ENCODE assay signal across 8 cellular contexts in the genomic region with DNA sequence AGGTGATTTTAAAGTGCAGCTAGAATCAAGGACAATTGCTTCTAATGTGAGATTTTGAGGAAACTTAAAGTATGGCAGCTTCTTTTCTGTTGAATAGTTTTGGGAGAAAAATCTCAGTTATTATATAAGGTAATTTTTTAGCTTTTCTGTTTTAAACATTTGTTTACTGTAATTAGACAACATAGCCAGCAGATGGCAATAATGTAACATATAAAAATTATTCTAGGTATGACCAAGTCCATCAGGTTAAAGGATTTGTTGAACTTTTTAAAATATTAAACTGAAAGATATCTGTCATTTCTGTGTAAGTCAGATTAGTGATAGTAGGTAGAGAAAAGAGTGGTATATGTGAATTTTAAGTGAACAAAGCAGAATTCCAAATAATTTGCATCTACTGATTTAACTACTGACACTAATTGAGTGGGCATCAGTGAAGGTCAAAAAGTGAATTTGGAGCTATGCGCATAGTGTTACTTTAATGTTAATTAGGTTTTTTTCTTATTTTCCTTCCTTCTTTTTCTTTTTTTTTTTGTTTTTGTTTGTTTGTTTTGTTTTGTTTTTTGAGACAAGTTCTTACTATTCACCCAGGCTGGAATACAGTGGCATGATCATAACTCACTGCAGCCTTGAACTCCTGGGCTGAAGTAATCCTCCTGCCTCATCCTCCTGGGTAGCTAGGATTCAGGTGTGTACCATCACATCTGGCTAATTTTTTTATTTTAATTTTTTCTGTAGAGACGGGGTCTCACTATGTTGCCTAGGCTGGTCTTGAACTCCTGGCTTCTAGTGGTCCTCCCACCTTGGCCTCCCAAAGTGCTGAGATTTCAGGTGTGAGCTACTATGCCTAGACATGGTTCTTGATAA. TPM values are rescaled to one million over a fixed set of nuclear protein-coding genes. Genes with fewer than 3 reads are reported as not detected.
DNase-seq lines count a peak whose midpoint lies in the region; ATAC-seq, FAIRE-seq and TF ChIP-seq lines count a peak whose summit lies in the region.
"Had no signal": no experiment of that assay in that cellular context is flagged by ENCODE, and none has a peak within 500 bp of the region (broad histone marks: within the 10 kb centered on the region; RNA-seq: fewer than 3 reads in every experiment).

No MANE protein-coding gene starts in this region.

- TF ChIP-seq CTCF in MM.1S (IDR thresholded peaks at IDR 0.05; ENCODE audit: low read length) (peak; percentile 24), GM12878 (IDR thresholded peaks at IDR 0.05 in 2 of 3, conservative IDR thresholded peaks at IDR 0.05 in 1 of 3; ENCODE audit: control insufficient read depth in 2 of 3, extremely low read depth in 1 of 3, insufficient read depth in 1 of 3, low read depth in 3 of 3, low read length in 3 of 3) (peak in 2 of 3 experiments; percentile 11 to 23; a peak in 3 of 6 replicates), neural cell (IDR thresholded peaks at IDR 0.05; ENCODE audit: poor library complexity, severe bottlenecking) (peak; percentile 72), esophagus muscularis mucosa (IDR thresholded peaks at IDR 0.05) (peak in 1 of 3 experiments; percentile 35)

- H3K27me3 ChIP-seq in MM.1S (replicated peaks; ENCODE audit: insufficient read depth, low read length) (no peaks in the 10 kb centered on the region), GM12878 (replicated peaks in 1 of 2; ENCODE audit: control insufficient read depth in 2 of 2, insufficient read depth in 2 of 2, low read length in 1 of 2) (no peaks in the 10 kb centered on the region), neural cell (ENCODE audit: insufficient read depth, low read depth, low read length) (no peaks in the 10 kb centered on the region), esophagus muscularis mucosa (no peaks in the 10 kb centered on the region)

- ATAC-seq in GM12878 = peak; percentile 60

- peak; percentile 60 for TF ChIP-seq RAD21 in GM12878 (IDR thresholded peaks at IDR 0.05; ENCODE audit: insufficient read depth, low read depth, low read length)
- peak; percentile 77 for TF ChIP-seq RAD21 in neural cell (conservative IDR thresholded peaks at IDR 0.05)

- CTCF ChIA-PET in GM12878 (lab: Yijun Ruan, JAX) = interaction anchor here (0.6 to 11.8 kb wide), 52 partner anchors 9 to 677 kb away, joined by 3 to 324 read pairs (median 4); a partner anchor contains a TSS

- FAIRE-seq in G401.6 (lab: Jason Lieb, UNC) (peak; percentile 83), GM12878 (lab: Jason Lieb, UNC) (no peak)

- H3K4me3 ChIP-seq in MM.1S (ENCODE audit: low read length) (no peak overlapping the region), GM12878 (no peak overlapping the region), neural cell (ENCODE audit: low read length) (no peak overlapping the region), esophagus muscularis mucosa (no peak overlapping the region)

- H3K4me1 ChIP-seq in MM.1S (ENCODE audit: low read length) (no peaks in the 10 kb centered on the region), GM12878 (ENCODE audit: control insufficient read depth, insufficient read depth, low read length) (peaks cover 10% of the 10 kb centered on the region), esophagus muscularis mucosa (no peaks in the 10 kb centered on the region)

- no TSS peak for BruUV-seq in GM12878 (replicated peaks; lab: Mats Ljungman, UMichigan)

- POLR2A ChIA-PET in GM12878 (lab: Charles Lee) = interaction anchor here (0.9 to 1.6 kb wide), 5 partner anchors 263 to 275 kb away, joined by 3 to 5 read pairs (median 3); no protein-coding TSS in a partner anchor

- DNase-seq in MM.1S (peak; percentile 48), GM12878 (ENCODE audit: low read depth, low spot score) (no peak), putamen (ENCODE audit: low spot score) (no peak), NCI-H128 (lab: John Stamatoyannopoulos, UW; ENCODE audit: unreplicated experiment) (no peak), esophagus muscularis mucosa (ENCODE audit: extremely low spot score) (no peak)
- DNase-seq: activated CD4-positive, alpha-beta T cell treated with anti-CD3 and anti-CD28 coated beads for 4 hours had no signal

- H3K79me2 ChIP-seq in MM.1S (ENCODE audit: low read length) = no peaks in the 10 kb centered on the region
- peaks cover 4% of the 10 kb centered on the region for H3K79me2 ChIP-seq in GM12878 (ENCODE audit: control insufficient read depth, insufficient read depth, low read length)
- no peaks in the 10 kb centered on the region for H3K79me2 ChIP-seq in neural cell (replicated peaks; ENCODE audit: insufficient read depth, low read length)

- whole genome bisulfite sequencing in GM12878 (ENCODE audit: insufficient coverage, insufficient replicate concordance, low lambda C conversion rate, missing lambda C conversion rate) = 95% methylated on average over 2 of the region's 2 CpGs
- no CpG with 5 or more reads among the region's 2 CpGs for WGBS in esophagus muscularis mucosa

- in situ Hi-C loops in GM12878 (cut with MboI) = loop anchor here (5.0 kb wide), 2 partner anchors 266 to 546 kb away; no protein-coding TSS in a partner anchor

- TF ChIP-seq POLR2A in GM12878 (IDR thresholded peaks at IDR 0.05; ENCODE audit: low read depth, low read length) (no peak), esophagus muscularis mucosa (IDR thresholded peaks at IDR 0.05; ENCODE audit: low read depth) (no peak)

- H3K9me3 ChIP-seq in MM.1S (replicated peaks; ENCODE audit: insufficient read depth, low read length) = no peaks in the 10 kb centered on the region
- no peaks in the 10 kb centered on the region for H3K9me3 ChIP-seq in GM12878 (replicated peaks; ENCODE audit: control insufficient read depth, insufficient read depth, low read length)
- H3K9me3 ChIP-seq in neural cell (ENCODE audit: low read length) = no peaks in the 10 kb centered on the region
- H3K9me3 ChIP-seq in esophagus muscularis mucosa = no peaks in the 10 kb centered on the region

- H3K9ac ChIP-seq in MM.1S (ENCODE audit: low read length) (no peak overlapping the region), GM12878 (ENCODE audit: control insufficient read depth, insufficient read depth, low read length) (no peak overlapping the region), neural cell (ENCODE audit: low read length) (no peak overlapping the region)

- SMC1A ChIA-PET in GM12878 (lab: Charles Lee; ENCODE audit: uncharacterized antibody, unreplicated experiment) = interaction anchor here (0.6 to 16.3 kb wide), 41 partner anchors 10 to 677 kb away, joined by 3 to 362 read pairs (median 5); a partner anchor contains a TSS

- H3K27ac ChIP-seq in MM.1S (ENCODE audit: low read length) (no peak overlapping the region), GM12878 (ENCODE audit: control insufficient read depth, insufficient read depth) (no peak overlapping the region), neural cell (ENCODE audit: low read length) (no peak overlapping the region), esophagus muscularis mucosa (replicated peaks in 1 of 4) (no peak overlapping the region)

- TF ChIP-seq EP300 in GM12878 (IDR thresholded peaks at IDR 0.05; ENCODE audit: borderline replicate concordance in 1 of 2, control insufficient read depth in 1 of 2, low read depth in 2 of 2, low read length in 2 of 2) (no peak), neural cell (conservative IDR thresholded peaks at IDR 0.05; ENCODE audit: poor library complexity, severe bottlenecking) (no peak), esophagus muscularis mucosa (IDR thresholded peaks at IDR 0.05) (no peak)

- H3K9me2 ChIP-seq in MM.1S (replicated peaks; ENCODE audit: insufficient read depth, low read length) (no peaks in the 10 kb centered on the region), neural cell (ENCODE audit: insufficient read depth, low read length) (no peaks in the 10 kb centered on the region)

- H3K36me3 ChIP-seq in MM.1S (replicated peaks; ENCODE audit: insufficient read depth, low read length) = no peaks in the 10 kb centered on the region
- H3K36me3 ChIP-seq in GM12878 (ENCODE audit: control insufficient read depth in 2 of 2, insufficient read depth in 2 of 2, low read length in 1 of 2) = peaks cover 0 to 1% of the 10 kb centered on the region in 2 experiments; a peak in 3 of 4 replicates
- no peaks in the 10 kb centered on the region for H3K36me3 ChIP-seq in neural cell (ENCODE audit: insufficient read depth, low read length)
- peaks cover 0 to 29% (median 7%) of the 10 kb centered on the region in 4 donors for H3K36me3 ChIP-seq in esophagus muscularis mucosa

- no peaks in the 10 kb centered on the region for H3F3A ChIP-seq in MM.1S (ENCODE audit: insufficient read depth, low read length)
- H3F3A ChIP-seq in neural cell (ENCODE audit: insufficient read depth, low read length, poor library complexity, severe bottlenecking) = no peaks in the 10 kb centered on the region

- no peak overlapping the region for H2AFZ ChIP-seq in MM.1S (ENCODE audit: low read length)
- no peak overlapping the region for H2AFZ ChIP-seq in GM12878 (ENCODE audit: control insufficient read depth, low read depth, low read length)
- no peak overlapping the region for H2AFZ ChIP-seq in neural cell (ENCODE audit: low read depth, low read length)

- H4K20me1 ChIP-seq in MM.1S (ENCODE audit: insufficient read depth, low read length) = no peaks in the 10 kb centered on the region
- H4K20me1 ChIP-seq in GM12878 (ENCODE audit: control insufficient read depth, insufficient read depth) = no peaks in the 10 kb centered on the region
- H4K20me1 ChIP-seq in neural cell (ENCODE audit: insufficient read depth) = no peaks in the 10 kb centered on the region

- H3K4me2 ChIP-seq in MM.1S (ENCODE audit: low read depth, low read length) (no peak overlapping the region), GM12878 (ENCODE audit: control insufficient read depth, insufficient read depth) (no peak overlapping the region), neural cell (ENCODE audit: low read length) (no peak overlapping the region)

- RAD21 ChIA-PET in GM12878 (lab: Charles Lee; ENCODE audit: unreplicated experiment) = interaction anchor here (0.7 to 9.8 kb wide), 33 partner anchors 9 to 677 kb away, joined by 3 to 257 read pairs (median 5); a partner anchor contains a TSS

- intact Hi-C loops in GM12878 (cut with micrococcal nuclease; ENCODE audit: unreplicated experiment) (loop anchor here (1.0 to 5.0 kb wide), 5 partner anchors 86 to 546 kb away; a partner anchor contains a TSS), esophagus muscularis mucosa (cut with DNase I) (loop anchor here (2.0 to 5.0 kb wide), 2 partner anchors 71 to 274 kb away; no protein-coding TSS in a partner anchor)

RNA-seq across cellular contexts. Expression of a gene that starts 18.6 kb away (rescaled TPM):
- total RNA-seq in GM12878 (2013; cell fraction: nucleolus; rRNA removed) = 54.6 and 61.7 TPM in 2 replicates
- total RNA-seq in GM12878 (2014; rRNA removed) (41.4 and 41.5 TPM in 2 replicates), GM12878 (2014; rRNA removed; fragmentation: Illumina TruSeq; extraction: Trizol) (48.3 and 53.2 TPM in 2 replicates), GM12878 (2021) (37.5 and 41.2 TPM in 2 replicates), esophagus muscularis mucosa (10 to 100 TPM in 3 of 4 donors, 1 to 10 TPM in 1; 9.6 to 20.0 (median 17.3) TPM)
- polyA plus RNA-seq in GM12878 (2011; ENCODE audit: low read depth) = 26.0 TPM
- polyA plus RNA-seq in GM12878 (2011; rRNA removed) (55.9 and 62.6 TPM in 2 replicates), GM12878 (2014; fragmentation: Illumina TruSeq; extraction: Trizol) (61.3 and 70.3 TPM in 2 replicates), GM12878 (2014; fragmentation: Nextera tagmentation; extraction: Ambion mirVana) (10 to 100 TPM; 45.2 TPM), GM12878 (2014; rRNA removed) (38.3 and 38.8 TPM in 2 replicates), GM12878 (2016; fragmentation: Nextera tagmentation; extraction: Ambion mirVana) (10 to 100 TPM; 48.2 to 50.9 TPM), neural cell (26.8 and 35.4 TPM in 2 replicates)
- polyA plus RNA-seq in GM12878 (2011; cell fraction: cytosol; rRNA removed) = 37.4 and 42.9 TPM in 2 replicates
- polyA plus RNA-seq in GM12878 (2011; cell fraction: nucleus; rRNA removed) = 26.1 TPM in 2 replicates
- 26.6 and 30.1 TPM in 2 replicates for polyA plus RNA-seq in GM12878 (2012)
- polyA minus RNA-seq in GM12878 (2011; rRNA and poly(A)+ RNA removed) = 49.0 and 52.5 TPM in 2 replicates
- polyA minus RNA-seq in GM12878 (2011; cell fraction: cytosol; rRNA and poly(A)+ RNA removed) = 4.7 and 7.5 TPM in 2 replicates
- polyA minus RNA-seq in GM12878 (2011; cell fraction: nucleus; rRNA and poly(A)+ RNA removed) = 19.8 and 35.6 TPM in 2 replicates
- polyA minus RNA-seq in neural cell = 27.5 and 35.1 TPM in 2 replicates

RNA-seq across cellular contexts. Expression of a gene that starts 19.2 kb away (rescaled TPM):
- total RNA-seq in GM12878 (2013; cell fraction: nucleolus; rRNA removed) = 40.8 and 43.9 TPM in 2 replicates
- total RNA-seq in GM12878 (2014; rRNA removed) = 36.2 and 44.6 TPM in 2 replicates
- total RNA-seq in GM12878 (2014; rRNA removed; fragmentation: Illumina TruSeq; extraction: Trizol) = 49.2 and 49.5 TPM in 2 replicates
- 29.9 and 35.8 TPM in 2 replicates for total RNA-seq in GM12878 (2021)
- 43.1 TPM for polyA plus RNA-seq in GM12878 (2011; ENCODE audit: low read depth)
- polyA plus RNA-seq in GM12878 (2011; rRNA removed) = 41.8 and 59.9 TPM in 2 replicates
- polyA plus RNA-seq in GM12878 (2011; cell fraction: cytosol; rRNA removed) = 10.5 and 11.0 TPM in 2 replicates
- 14.7 and 18.4 TPM in 2 replicates for polyA plus RNA-seq in GM12878 (2011; cell fraction: nucleus; rRNA removed)
- polyA plus RNA-seq in GM12878 (2012) = 43.8 and 46.6 TPM in 2 replicates
- polyA plus RNA-seq in GM12878 (2014; fragmentation: Illumina TruSeq; extraction: Trizol) = 38.3 and 42.1 TPM in 2 replicates
- 10 to 100 TPM; 77.8 to 80.5 TPM for polyA plus RNA-seq in GM12878 (2014; fragmentation: Nextera tagmentation; extraction: Ambion mirVana)
- 24.9 and 27.6 TPM in 2 replicates for polyA plus RNA-seq in GM12878 (2014; rRNA removed)
- 10 to 100 TPM; 44.1 to 46.3 TPM for polyA plus RNA-seq in GM12878 (2016; fragmentation: Nextera tagmentation; extraction: Ambion mirVana)
- polyA minus RNA-seq in GM12878 (2011; rRNA and poly(A)+ RNA removed) = 15.6 and 22.5 TPM in 2 replicates
- polyA minus RNA-seq in GM12878 (2011; cell fraction: cytosol; rRNA and poly(A)+ RNA removed) = 8.3 and 11.9 TPM in 2 replicates
- polyA minus RNA-seq in GM12878 (2011; cell fraction: nucleus; rRNA and poly(A)+ RNA removed) = 7.4 and 14.1 TPM in 2 replicates
- 75.7 and 91.4 TPM in 2 replicates for polyA plus RNA-seq in neural cell
- 48.4 and 51.1 TPM in 2 replicates for polyA minus RNA-seq in neural cell
- total RNA-seq in esophagus muscularis mucosa = 10 to 100 TPM; 29.5 to 48.6 (median 36.8) TPM
